In genomic region chr13:19283836-19284235, GRCh38 we compare ENCODE assay signal across 22 cellular contexts.
DNase-seq lines count a peak whose midpoint lies in the region; ATAC-seq and TF ChIP-seq lines count a peak whose summit lies in the region.
"Had no signal": no experiment of that assay in that cellular context is flagged by ENCODE, and none has a peak within 500 bp of the region (broad histone marks: within the 10 kb centered on the region; RNA-seq: fewer than 3 reads in every experiment).

No MANE protein-coding gene starts in this region.

- H3K9me3 ChIP-seq in left lung (no peaks in the 10 kb centered on the region), lung (ENCODE audit: control insufficient read depth in 2 of 2, insufficient read depth in 1 of 2, low read length in 1 of 2) (no peaks in the 10 kb centered on the region), right atrium auricular region (no peaks in the 10 kb centered on the region)
- H3K9me3 ChIP-seq: BE2C, BLaER1 had no signal

- WGBS in lung, 2 donors = 35 to 38% methylated on average over 1 of the region's 1 CpG

- H3K27me3 ChIP-seq in left lung (no peaks in the 10 kb centered on the region), lung (ENCODE audit: control insufficient read depth, insufficient read depth) (no peaks in the 10 kb centered on the region), right atrium auricular region (no peaks in the 10 kb centered on the region)
- H3K27me3 ChIP-seq: BE2C, BLaER1 had no signal

- H3K36me3 ChIP-seq in left lung (no peaks in the 10 kb centered on the region), lung (ENCODE audit: control insufficient read depth in 2 of 2, insufficient read depth in 2 of 2, low read length in 2 of 2) (no peaks in the 10 kb centered on the region), right atrium auricular region (no peaks in the 10 kb centered on the region)
- H3K36me3 ChIP-seq: BE2C, BLaER1 had no signal

- no peak for TF ChIP-seq POLR2A in GM18505 (IDR thresholded peaks at IDR 0.05; ENCODE audit: borderline replicate concordance, extremely low read depth, insufficient read depth, insufficient read length)

- no peak for DNase-seq in left lung
- DNase-seq in lung (ENCODE audit: low spot score) = no peak
- no peak for DNase-seq in effector CD8-positive, alpha-beta T cell (lab: John Stamatoyannopoulos, UW)
- DNase-seq in right atrium auricular region (ENCODE audit: low spot score) = no peak
- DNase-seq: 8988T; ACHN; BE2C; C1 segment of cervical spinal cord; CD4-positive, alpha-beta memory T cell; CD4-positive, CD25-positive, alpha-beta regulatory T cell; CD8-positive, alpha-beta memory T cell; COR-L47; DMS 273 treated with DMSO at 0.1 percent for 48 hours; DMS153; DMS53; DMS79; DND-41; EL; GDM1 had no signal

- no peaks in the 10 kb centered on the region for H3K4me1 ChIP-seq in left lung
- no peaks in the 10 kb centered on the region for H3K4me1 ChIP-seq in lung (ENCODE audit: control insufficient read depth in 2 of 2, insufficient read depth in 2 of 2, low read length in 2 of 2)
- no peaks in the 10 kb centered on the region for H3K4me1 ChIP-seq in right atrium auricular region
- H3K4me1 ChIP-seq: BE2C, BLaER1 had no signal

- intact Hi-C loops in left lung (cut with DNase I) = no loop called here

- H3K4me3 ChIP-seq in left lung (no peak overlapping the region), lung (no peak overlapping the region), right atrium auricular region (no peak overlapping the region)
- H3K4me3 ChIP-seq: BLaER1, GM12878 had no signal

- H3K27ac ChIP-seq in left lung (no peak overlapping the region), lung (ENCODE audit: low read depth in 1 of 2, low read length in 1 of 2) (no peak overlapping the region), right atrium auricular region (no peak overlapping the region)
- H3K27ac ChIP-seq: BLaER1 had no signal

- ATAC-seq in left lung = peak; percentile 89
- ATAC-seq in lung (ENCODE audit: insufficient read depth, low FRiP score) = peak; percentile 47
- ATAC-seq in GM18505 (IDR thresholded peaks at IDR 0.05; ENCODE audit: unreplicated experiment) = no peak
- ATAC-seq: GM12878 had no signal

- TF ChIP-seq CTCF in left lung (IDR thresholded peaks at IDR 0.05) = no peak
- TF ChIP-seq CTCF in lung (IDR thresholded peaks at IDR 0.05; ENCODE audit: control extremely low read depth, extremely low read depth) = no peak
- TF ChIP-seq CTCF in right atrium auricular region (IDR thresholded peaks at IDR 0.05) = no peak
